Comparison of ENCODE assay signal across 14 cellular contexts in the genomic region with DNA sequence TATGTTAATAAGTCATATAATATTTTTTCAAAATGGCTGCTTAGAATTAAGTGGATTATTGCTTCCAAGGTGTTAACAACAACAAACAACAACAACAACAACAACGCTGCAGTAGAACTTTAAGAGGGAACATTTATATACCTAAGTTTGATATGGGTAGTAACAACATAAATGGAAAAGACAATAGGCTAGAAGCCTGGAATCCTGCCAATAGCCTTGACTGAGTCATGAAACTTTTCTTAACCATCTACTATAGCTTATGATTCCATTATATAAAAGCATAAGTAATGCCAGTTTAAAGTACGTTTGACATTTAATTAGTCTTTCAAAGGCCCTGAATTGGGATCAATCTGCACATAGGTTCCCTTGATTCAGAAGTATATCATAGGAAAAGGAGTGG. TPM values are rescaled to one million over a fixed set of nuclear protein-coding genes. Genes with fewer than 3 reads are reported as not detected.
DNase-seq lines count a peak whose midpoint lies in the region; ATAC-seq and TF ChIP-seq lines count a peak whose summit lies in the region.
"Had no signal": no experiment of that assay in that cellular context is flagged by ENCODE, and none has a peak within 500 bp of the region (broad histone marks: within the 10 kb centered on the region; RNA-seq: fewer than 3 reads in every experiment).

No MANE protein-coding gene starts in this region.

- ATAC-seq in activated naive CD8-positive, alpha-beta T cell treated with anti-CD3 and anti-CD28 coated beads, Interleukin-2, amount 50 U/mL, for 24 hours = no peak
- ATAC-seq in foreskin keratinocyte (peak; percentile 21), GM19324 (IDR thresholded peaks at IDR 0.05; ENCODE audit: low FRiP score, unreplicated experiment) (no peak)
- ATAC-seq: HepG2 had no signal

- peaks cover 16 to 63% (median 21%) of the 10 kb centered on the region in 3 donors for H3K36me3 Mint-ChIP-seq in CD8-positive, alpha-beta memory T cell
- H3K36me3 Mint-ChIP-seq in activated naive CD8-positive, alpha-beta T cell treated with anti-CD3 and anti-CD28 coated beads, Interleukin-2, amount 50 U/mL, for 24 hours (ENCODE audit: low read depth) = peaks cover 80% of the 10 kb centered on the region

- POLR2A ChIA-PET in CD8-positive, alpha-beta memory T cell (lab: Charles Lee) = no interaction called here

- no peak overlapping the region for H3K4me3 ChIP-seq in CD8-positive, alpha-beta memory T cell (ENCODE audit: low read length)
- H3K4me3 ChIP-seq: esophagus squamous epithelium, PC-9 had no signal

- peak overlapping the region in 7 of 8 donors; percentile 6 to 88 (median 53) for H3K27ac Mint-ChIP-seq in CD8-positive, alpha-beta memory T cell
- peak overlapping the region; percentile 75 for H3K27ac Mint-ChIP-seq in activated naive CD8-positive, alpha-beta T cell treated with anti-CD3 and anti-CD28 coated beads, Interleukin-2, amount 50 U/mL, for 24 hours
- H3K27ac Mint-ChIP-seq: CD14-positive monocyte had no signal

- H3K9me3 ChIP-seq in CD8-positive, alpha-beta memory T cell (ENCODE audit: low read length) = no peaks in the 10 kb centered on the region
- H3K9me3 ChIP-seq: esophagus squamous epithelium, neutrophil had no signal

- H3K27ac ChIP-seq in CD8-positive, alpha-beta memory T cell (ENCODE audit: low read depth, low read length) = no peak overlapping the region
- H3K27ac ChIP-seq in foreskin keratinocyte = no peak overlapping the region
- H3K27ac ChIP-seq: esophagus squamous epithelium, neutrophil, PC-9 had no signal

- H3K27me3 Mint-ChIP-seq in CD8-positive, alpha-beta memory T cell = no peaks in the 10 kb centered on the region
- H3K27me3 Mint-ChIP-seq in activated naive CD8-positive, alpha-beta T cell treated with anti-CD3 and anti-CD28 coated beads, Interleukin-2, amount 50 U/mL, for 24 hours = no peaks in the 10 kb centered on the region

- H3K4me3 Mint-ChIP-seq in CD8-positive, alpha-beta memory T cell = no peak overlapping the region
- no peak overlapping the region for H3K4me3 Mint-ChIP-seq in activated naive CD8-positive, alpha-beta T cell treated with anti-CD3 and anti-CD28 coated beads, Interleukin-2, amount 50 U/mL, for 24 hours
- H3K4me3 Mint-ChIP-seq: CD14-positive monocyte had no signal

- H3K4me1 Mint-ChIP-seq in CD8-positive, alpha-beta memory T cell = peaks cover 48 to 70% (median 66%) of the 10 kb centered on the region in 3 donors
- H3K4me1 Mint-ChIP-seq in activated naive CD8-positive, alpha-beta T cell treated with anti-CD3 and anti-CD28 coated beads, Interleukin-2, amount 50 U/mL, for 24 hours = peaks cover 88% of the 10 kb centered on the region
- H3K4me1 Mint-ChIP-seq: CD14-positive monocyte had no signal

- no peak for DNase-seq in CD8-positive, alpha-beta memory T cell
- DNase-seq in HT1080 (ENCODE audit: low read depth) = peak; percentile 24
- no peak for DNase-seq in activated naive CD8-positive, alpha-beta T cell treated with anti-CD3 and anti-CD28 coated beads, Interleukin-2, amount 50 U/mL, for 24 hours
- peak in 1 of 2 donors; percentile 30 for DNase-seq in foreskin keratinocyte
- no peak for DNase-seq in Ammon's horn (ENCODE audit: low spot score)
- DNase-seq in NCI-H1048 (lab: John Stamatoyannopoulos, UW) = no peak
- DNase-seq: esophagus squamous epithelium, NCI-H446 treated with DMSO at 0.1 percent for 48 hours, PC-9 had no signal

- H3K4me1 ChIP-seq in CD8-positive, alpha-beta memory T cell (ENCODE audit: insufficient read depth, low read length) = peaks cover 57% of the 10 kb centered on the region
- H3K4me1 ChIP-seq in foreskin keratinocyte = no peaks in the 10 kb centered on the region
- H3K4me1 ChIP-seq: esophagus squamous epithelium had no signal

- TF ChIP-seq CTCF in foreskin keratinocyte (conservative IDR thresholded peaks at IDR 0.05) = no peak

- H3K9me3 Mint-ChIP-seq in CD8-positive, alpha-beta memory T cell = no peaks in the 10 kb centered on the region
- no peaks in the 10 kb centered on the region for H3K9me3 Mint-ChIP-seq in activated naive CD8-positive, alpha-beta T cell treated with anti-CD3 and anti-CD28 coated beads, Interleukin-2, amount 50 U/mL, for 24 hours
- H3K9me3 Mint-ChIP-seq: CD14-positive monocyte had no signal

- H3K36me3 ChIP-seq in CD8-positive, alpha-beta memory T cell (ENCODE audit: insufficient read depth, low read length) = peaks cover 17% of the 10 kb centered on the region

- no peaks in the 10 kb centered on the region for H3K27me3 ChIP-seq in CD8-positive, alpha-beta memory T cell (ENCODE audit: insufficient read depth, low read length, poor library complexity, severe bottlenecking)
- no peaks in the 10 kb centered on the region for H3K27me3 ChIP-seq in foreskin keratinocyte
- H3K27me3 ChIP-seq: esophagus squamous epithelium, neutrophil had no signal

- CTCF ChIA-PET in CD8-positive, alpha-beta memory T cell (lab: Charles Lee) = interaction anchor here (0.9 kb wide), 1 partner anchor 31 kb away, joined by 3 read pairs; the partner anchor contains the start of gene SATB1

RNA-seq across cellular contexts. Expression of gene SATB1, which starts 31.2 kb away (rescaled TPM):
- 100 to 1,000 TPM; 158 to 163 TPM for total RNA-seq in CD8-positive, alpha-beta memory T cell
- 89.6 TPM for polyA plus RNA-seq in CD8-positive, alpha-beta memory T cell
- 11.4 and 19.5 TPM in 2 replicates for total RNA-seq in HT1080 (2014; rRNA removed; shearing (Covaris generic))
- polyA plus RNA-seq in HT1080 (2015; cell fraction: cytosol; rRNA removed) = 19.8 and 35.7 TPM in 2 replicates
- polyA plus RNA-seq in HT1080 (2015; cell fraction: nucleus; rRNA removed) = 49.5 and 63.3 TPM in 2 replicates
- 4.0 and 5.4 TPM in 2 replicates for total RNA-seq in foreskin keratinocyte
- 1.2 and 1.4 TPM in 2 replicates for polyA plus RNA-seq in foreskin keratinocyte
- total RNA-seq: G401, HepG2 had no signal
